14 cellular contexts compared by ENCODE assay signal in genomic region chr17:50100480-50100883, GRCh38. TPM values are rescaled to one million over a fixed set of nuclear protein-coding genes. Genes with fewer than 3 reads are reported as not detected.
DNase-seq lines count a peak whose midpoint lies in the region; ATAC-seq and TF ChIP-seq lines count a peak whose summit lies in the region.
"Had no signal": no experiment of that assay in that cellular context is flagged by ENCODE, and none has a peak within 500 bp of the region (broad histone marks: within the 10 kb centered on the region; RNA-seq: fewer than 3 reads in every experiment).

No MANE protein-coding gene starts in this region.

- H3K27me3 ChIP-seq in breast epithelium (no peaks in the 10 kb centered on the region), esophagus muscularis mucosa (no peaks in the 10 kb centered on the region), uterus (no peaks in the 10 kb centered on the region)

- peak; percentile 39 for DNase-seq in MCF 10A (ENCODE audit: unreplicated experiment)
- no peak for DNase-seq in breast epithelium (ENCODE audit: low spot score in 2 of 2)
- DNase-seq in esophagus muscularis mucosa (ENCODE audit: extremely low spot score): no peak
- DNase-seq in natural killer cell treated with Interleukin-12 subunit alpha and Interleukin-12 subunit beta and Interleukin-15 and Interleukin-18, amount 100 ng/mL, for 72 hours (ENCODE audit: low spot score): no peak
- DNase-seq in uterus: no peak
- no peak for DNase-seq in activated naive CD4-positive, alpha-beta T cell treated with Interleukin-2 at 50 U/mL for 16 hours
- no peak for DNase-seq in COLO829 (ENCODE audit: low spot score)
- DNase-seq in activated naive CD8-positive, alpha-beta T cell treated with anti-CD3 and anti-CD28 coated beads for 36 hours: no peak
- DNase-seq: activated CD4-positive, CD25-positive, alpha-beta regulatory T cell treated with anti-CD3 and anti-CD28 coated beads, Interleukin-2, amount 50 U/mL, for 72 hours; central memory CD4-positive, alpha-beta T cell; NCI-H1417 treated with DMSO at 0.1 percent for 48 hours; stimulated activated CD4-positive, alpha-beta T cell treated with anti-CD3 and anti-CD28 coated beads, Interleukin-4, amount 100 ng/mL, for 24 hours had no signal

- peaks cover 28% of the 10 kb centered on the region for H3K36me3 Mint-ChIP-seq in MCF 10A (ENCODE audit: insufficient read depth, unreplicated experiment)
- no peaks in the 10 kb centered on the region for H3K36me3 Mint-ChIP-seq in natural killer cell treated with Interleukin-12 subunit alpha and Interleukin-12 subunit beta and Interleukin-15 and Interleukin-18, amount 100 ng/mL, for 72 hours
- no peaks in the 10 kb centered on the region for H3K36me3 Mint-ChIP-seq in activated naive CD8-positive, alpha-beta T cell treated with anti-CD3 and anti-CD28 coated beads for 36 hours

- peaks cover 6% of the 10 kb centered on the region for H3K4me1 Mint-ChIP-seq in MCF 10A (ENCODE audit: insufficient read depth, unreplicated experiment)
- peaks cover 26 to 27% of the 10 kb centered on the region in 2 donors for H3K4me1 Mint-ChIP-seq in natural killer cell treated with Interleukin-12 subunit alpha and Interleukin-12 subunit beta and Interleukin-15 and Interleukin-18, amount 100 ng/mL, for 72 hours (ENCODE audit: low read depth in 2 of 2)
- peaks cover 17% of the 10 kb centered on the region for H3K4me1 Mint-ChIP-seq in activated naive CD8-positive, alpha-beta T cell treated with anti-CD3 and anti-CD28 coated beads for 36 hours

- BruUV-seq in MCF 10A (replicated peaks; lab: Mats Ljungman, UMichigan): no TSS peak

- peak; percentile 29 to 30 for ATAC-seq in natural killer cell treated with Interleukin-12 subunit alpha and Interleukin-12 subunit beta and Interleukin-15 and Interleukin-18, amount 100 ng/mL, for 72 hours

- H3K9me3 Mint-ChIP-seq in MCF 10A (ENCODE audit: unreplicated experiment): no peaks in the 10 kb centered on the region
- H3K9me3 Mint-ChIP-seq in natural killer cell treated with Interleukin-12 subunit alpha and Interleukin-12 subunit beta and Interleukin-15 and Interleukin-18, amount 100 ng/mL, for 72 hours: no peaks in the 10 kb centered on the region
- no peaks in the 10 kb centered on the region for H3K9me3 Mint-ChIP-seq in activated naive CD8-positive, alpha-beta T cell treated with anti-CD3 and anti-CD28 coated beads for 36 hours
- H3K9me3 Mint-ChIP-seq: activated T-helper 1 cell treated with anti-CD3 and anti-CD28 coated beads, Interleukin-12 subunit alpha, Interleukin-12 subunit beta, Interleukin-2, Interleukin-4 antibody, amounts not matched to agents 30 ng/mL and 10 ng/mL and 1 ng/mL, durations not matched to agents 14 hours and 24 hours and 36 hours had no signal

- H3K27ac ChIP-seq in breast epithelium: peak overlapping the region in 1 of 2 donors; percentile 59
- peak overlapping the region; percentile 51 to 83 (median 80) for H3K27ac ChIP-seq in esophagus muscularis mucosa (replicated peaks in 1 of 4)
- H3K27ac ChIP-seq in uterus: peak overlapping the region; percentile 83 to 84
- H3K27ac ChIP-seq: parathyroid adenoma had no signal

- H3K4me3 ChIP-seq in breast epithelium (no peak overlapping the region), esophagus muscularis mucosa (no peak overlapping the region), uterus (no peak overlapping the region)

- no peak overlapping the region for H3K4me3 Mint-ChIP-seq in MCF 10A (ENCODE audit: unreplicated experiment)
- H3K4me3 Mint-ChIP-seq in natural killer cell treated with Interleukin-12 subunit alpha and Interleukin-12 subunit beta and Interleukin-15 and Interleukin-18, amount 100 ng/mL, for 72 hours: no peak overlapping the region
- H3K4me3 Mint-ChIP-seq in activated naive CD8-positive, alpha-beta T cell treated with anti-CD3 and anti-CD28 coated beads for 36 hours: no peak overlapping the region
- H3K4me3 Mint-ChIP-seq: activated T-helper 1 cell treated with anti-CD3 and anti-CD28 coated beads, Interleukin-12 subunit alpha, Interleukin-12 subunit beta, Interleukin-2, Interleukin-4 antibody, amounts not matched to agents 30 ng/mL and 10 ng/mL and 1 ng/mL, durations not matched to agents 14 hours and 24 hours and 36 hours had no signal

- intact Hi-C loops in MCF 10A (cut with micrococcal nuclease): no loop called here
- intact Hi-C loops in breast epithelium (cut with DNase I; ENCODE audit: low total_unique reads): no loop called here
- intact Hi-C loops in esophagus muscularis mucosa (cut with DNase I): no loop called here
- intact Hi-C loops in uterus (cut with DNase I; ENCODE audit: low total_unique reads): no loop called here

- TF ChIP-seq EP300 in esophagus muscularis mucosa (IDR thresholded peaks at IDR 0.05): no peak

- H3K4me1 ChIP-seq in breast epithelium (peaks cover 0 to 10% of the 10 kb centered on the region in 2 donors), esophagus muscularis mucosa (peaks cover 72 to 83% (median 78%) of the 10 kb centered on the region in 4 donors), uterus (peaks cover 5 to 32% of the 10 kb centered on the region in 2 donors)

- H3K27me3 Mint-ChIP-seq in MCF 10A (ENCODE audit: insufficient read depth, unreplicated experiment): no peaks in the 10 kb centered on the region
- H3K27me3 Mint-ChIP-seq in natural killer cell treated with Interleukin-12 subunit alpha and Interleukin-12 subunit beta and Interleukin-15 and Interleukin-18, amount 100 ng/mL, for 72 hours: no peaks in the 10 kb centered on the region
- H3K27me3 Mint-ChIP-seq in activated naive CD8-positive, alpha-beta T cell treated with anti-CD3 and anti-CD28 coated beads for 36 hours: no peaks in the 10 kb centered on the region

- H3K9me3 ChIP-seq in breast epithelium: no peaks in the 10 kb centered on the region
- no peaks in the 10 kb centered on the region for H3K9me3 ChIP-seq in esophagus muscularis mucosa
- no peaks in the 10 kb centered on the region for H3K9me3 ChIP-seq in uterus

- POLR2A ChIA-PET in MCF 10A (lab: Yijun Ruan, JAX): interaction anchor here (1.1 to 1.2 kb wide), 2 partner anchors 8 to 40 kb away, joined by 3 to 4 read pairs; no protein-coding TSS in a partner anchor

- no peak overlapping the region for H3K27ac Mint-ChIP-seq in MCF 10A (ENCODE audit: low read depth, unreplicated experiment)
- peak overlapping the region; percentile 2 to 79 for H3K27ac Mint-ChIP-seq in natural killer cell treated with Interleukin-12 subunit alpha and Interleukin-12 subunit beta and Interleukin-15 and Interleukin-18, amount 100 ng/mL, for 72 hours
- no peak overlapping the region for H3K27ac Mint-ChIP-seq in activated naive CD8-positive, alpha-beta T cell treated with anti-CD3 and anti-CD28 coated beads for 36 hours
- H3K27ac Mint-ChIP-seq: activated T-helper 1 cell treated with anti-CD3 and anti-CD28 coated beads, Interleukin-12 subunit alpha, Interleukin-12 subunit beta, Interleukin-2, Interleukin-4 antibody, amounts not matched to agents 30 ng/mL and 10 ng/mL and 1 ng/mL, durations not matched to agents 14 hours and 24 hours and 36 hours had no signal

- no peak for TF ChIP-seq CTCF in MCF 10A (IDR thresholded peaks at IDR 0.05; ENCODE audit: unreplicated experiment)
- TF ChIP-seq CTCF in breast epithelium (IDR thresholded peaks at IDR 0.05): no peak
- TF ChIP-seq CTCF in esophagus muscularis mucosa (IDR thresholded peaks at IDR 0.05): no peak
- TF ChIP-seq CTCF in uterus (IDR thresholded peaks at IDR 0.05): no peak

- CTCF ChIA-PET in MCF 10A (lab: Yijun Ruan, JAX): interaction anchor here (1.0 to 1.1 kb wide), 2 partner anchors 15 to 61 kb away, joined by 3 to 5 read pairs; no protein-coding TSS in a partner anchor

- H3K36me3 ChIP-seq in breast epithelium (no peaks in the 10 kb centered on the region), esophagus muscularis mucosa (peaks cover 17 to 62% (median 52%) of the 10 kb centered on the region in 4 donors), uterus (no peaks in the 10 kb centered on the region)

- 56% methylated on average over 5 of the region's 5 CpGs for WGBS in esophagus muscularis mucosa

- TF ChIP-seq POLR2A in breast epithelium (IDR thresholded peaks at IDR 0.05) (no peak), esophagus muscularis mucosa (IDR thresholded peaks at IDR 0.05; ENCODE audit: low read depth) (no peak), uterus (IDR thresholded peaks at IDR 0.05) (no peak)

RNA-seq across cellular contexts. Expression of gene PDK2, which starts 5.3 kb away (rescaled TPM):
- total RNA-seq in MCF 10A (2022) (9.9 and 11.2 TPM in 2 replicates), breast epithelium (10 to 100 TPM; 28.2 to 53.4 (median 30.5) TPM), esophagus muscularis mucosa (100 to 1,000 TPM in 1 of 4 donors, 10 to 100 TPM in 3; 31.6 to 118 (median 61.4) TPM), uterus (10 to 100 TPM; 12.9 to 62.6 (median 32.4) TPM)
- total RNA-seq in natural killer cell treated with Interleukin-12 subunit alpha and Interleukin-12 subunit beta and Interleukin-15 and Interleukin-18, amount 100 ng/mL, for 72 hours: 10 to 100 TPM; 11.8 to 13.7 TPM
- total RNA-seq in activated naive CD8-positive, alpha-beta T cell treated with anti-CD3 and anti-CD28 coated beads for 36 hours: 10 to 100 TPM in 1 of 2 experiments, 1 to 10 TPM in 1; 9.4 to 12.9 TPM

RNA-seq across cellular contexts. Expression of gene SAMD14, which starts 29.5 kb away (rescaled TPM):
- total RNA-seq in MCF 10A (2022) (0.09 TPM in 1 of 2 replicates, not detected in the other), breast epithelium (under 1 TPM in 2 of 3 donors, not detected in 1; 0.16 to 0.98 TPM), esophagus muscularis mucosa (1 to 10 TPM in 3 of 4 donors, under 1 TPM in 1; 0.98 to 1.8 (median 1.5) TPM), uterus (10 to 100 TPM in 1 of 4 donors, 1 to 10 TPM in 2, not detected in 1; 2.3 to 11.3 (median 6.2) TPM)
- 1 to 10 TPM; 2.6 to 5.0 TPM for total RNA-seq in natural killer cell treated with Interleukin-12 subunit alpha and Interleukin-12 subunit beta and Interleukin-15 and Interleukin-18, amount 100 ng/mL, for 72 hours
- under 1 TPM; 0.47 to 0.66 TPM for total RNA-seq in activated naive CD8-positive, alpha-beta T cell treated with anti-CD3 and anti-CD28 coated beads for 36 hours

RNA-seq across cellular contexts. Expression of gene ITGA3, which starts 44.6 kb away (rescaled TPM):
- total RNA-seq in MCF 10A (2022) (588 and 717 TPM in 2 replicates), breast epithelium (10 to 100 TPM; 10.6 to 67.6 (median 48.5) TPM), esophagus muscularis mucosa (10 to 100 TPM; 38.9 to 96.7 (median 58.6) TPM), uterus (10 to 100 TPM; 14.3 to 73.1 (median 33.4) TPM)
- total RNA-seq in natural killer cell treated with Interleukin-12 subunit alpha and Interleukin-12 subunit beta and Interleukin-15 and Interleukin-18, amount 100 ng/mL, for 72 hours: 10 to 100 TPM; 13.7 to 13.9 TPM
- 1 to 10 TPM; 3.7 to 5.1 TPM for total RNA-seq in activated naive CD8-positive, alpha-beta T cell treated with anti-CD3 and anti-CD28 coated beads for 36 hours

RNA-seq across cellular contexts. Expression of gene PPP1R9B, which starts 50.0 kb away (rescaled TPM):
- total RNA-seq in MCF 10A (2022): 33.4 and 34.8 TPM in 2 replicates
- total RNA-seq in breast epithelium: 10 to 100 TPM; 21.8 to 24.9 (median 22.7) TPM
- total RNA-seq in esophagus muscularis mucosa: 10 to 100 TPM; 20.2 to 46.3 (median 37.5) TPM
- total RNA-seq in natural killer cell treated with Interleukin-12 subunit alpha and Interleukin-12 subunit beta and Interleukin-15 and Interleukin-18, amount 100 ng/mL, for 72 hours: 100 to 1,000 TPM in 1 of 2 donors, 10 to 100 TPM in 1; 96.0 to 110 TPM
- 10 to 100 TPM in 3 of 4 donors, 1 to 10 TPM in 1; 9.2 to 65.3 (median 20.6) TPM for total RNA-seq in uterus
- 10 to 100 TPM; 50.9 to 52.0 TPM for total RNA-seq in activated naive CD8-positive, alpha-beta T cell treated with anti-CD3 and anti-CD28 coated beads for 36 hours

Comparison
In these comparisons a context has a peak if more than half of its experiments do, and no peak if none do; other contexts are left out.
1. H3K27ac Mint-ChIP-seq: peak in natural killer cell treated with Interleukin-12 subunit alpha and Interleukin-12 subunit beta and Interleukin-15 and Interleukin-18, amount 100 ng/mL, for 72 hours (2 of 2); none in MCF 10A (single experiment) and activated naive CD8-positive, alpha-beta T cell treated with anti-CD3 and anti-CD28 coated beads for 36 hours (single experiment).